ENCODE assay signal across 17 cellular contexts in the genomic region with DNA sequence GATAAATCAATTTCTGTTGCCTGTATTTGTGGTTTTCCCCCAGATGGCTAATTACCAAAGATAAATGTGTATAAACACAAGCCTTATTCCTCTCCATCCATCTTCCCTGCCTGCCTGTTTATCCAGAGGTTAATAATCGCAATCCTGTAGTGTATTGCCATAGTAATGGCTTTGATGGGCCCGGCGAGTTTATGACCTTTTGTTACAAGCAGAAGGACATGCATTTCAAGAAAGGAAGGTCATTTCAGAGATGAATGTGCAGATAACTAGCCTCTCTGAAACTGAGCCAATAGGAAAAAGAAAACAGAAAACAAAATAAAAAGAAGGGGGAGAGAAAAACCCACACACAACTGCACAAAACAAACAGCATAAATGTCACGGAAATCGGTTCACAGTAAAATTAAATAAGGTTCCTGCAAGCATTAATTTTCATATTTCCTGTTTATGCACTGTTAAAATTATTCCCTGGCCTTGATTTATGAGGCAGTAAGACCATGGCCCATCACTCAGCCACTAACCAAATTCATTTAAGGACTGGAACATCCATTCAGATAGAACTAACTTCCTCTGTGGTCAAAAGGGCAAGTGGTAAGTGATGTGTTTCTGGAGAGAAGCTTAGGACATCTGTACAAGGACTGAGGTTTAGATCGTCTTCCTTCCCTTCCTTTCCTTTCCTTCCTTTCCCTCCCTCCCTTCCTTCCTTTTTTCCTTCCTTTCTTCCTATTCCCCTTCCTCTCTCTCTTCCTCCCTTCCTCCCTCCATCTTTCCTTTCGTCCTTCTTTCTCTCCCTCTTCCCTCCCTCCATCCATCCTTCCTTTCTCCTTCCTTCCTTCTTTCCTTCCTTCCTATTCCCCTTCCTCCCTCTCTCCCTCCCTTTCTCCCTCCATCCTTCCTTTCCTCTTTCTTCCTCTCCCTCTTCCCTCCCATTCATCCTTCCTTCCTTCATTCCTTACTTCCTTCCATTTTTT.
"Had no signal": no experiment of that assay in that cellular context is flagged by ENCODE, and none has a peak within 500 bp of the region (broad histone marks: within the 10 kb centered on the region; RNA-seq: fewer than 3 reads in every experiment).

No MANE protein-coding gene starts in this region.

- DNase-seq: activated CD4-positive, alpha-beta T cell treated with anti-CD3 and anti-CD28 coated beads, Interleukin-2, amount 50 U/mL, for 4 hours; activated CD4-positive, CD25-positive, alpha-beta regulatory T cell treated with anti-CD3 and anti-CD28 coated beads, Interleukin-2, amount 50 U/mL, for 72 hours; activated CD8-positive, alpha-beta memory T cell treated with anti-CD3 and anti-CD28 coated beads, Interleukin-2, amount 10 ng/mL, durations not matched to agents 7 days and 5 days; activated naive CD8-positive, alpha-beta T cell treated with anti-CD3 and anti-CD28 coated beads, Interleukin-2, amount 10 ng/mL, durations not matched to agents 7 days and 5 days; activated T-cell treated with anti-CD3 and anti-CD28 coated beads, Interleukin-2, amount 50 U/mL, for 4 hours; aorta; esophagus squamous epithelium; foreskin fibroblast; glutamatergic neuron; immature natural killer cell; left cardiac atrium; naive B cell; stimulated activated CD4-positive, alpha-beta T cell treated with anti-CD3 and anti-CD28 coated beads, Interleukin-1b, Interleukin-23, amount 100 ng/mL, for 48 hours; stimulated activated naive B cell treated with anti-CD40 and anti-IgM and Interleukin-4, amounts not matched to agents 10 μg/mL and 1 μg/mL and 100 μg/mL, for 72 hours had no signal

- H3K27ac Mint-ChIP-seq: activated CD8-positive, alpha-beta memory T cell treated with anti-CD3 and anti-CD28 coated beads, Interleukin-2, amount 10 ng/mL, durations not matched to agents 7 days and 5 days; activated naive CD8-positive, alpha-beta T cell treated with anti-CD3 and anti-CD28 coated beads, Interleukin-2, amount 10 ng/mL, durations not matched to agents 7 days and 5 days; immature natural killer cell; naive B cell; stimulated activated naive B cell treated with anti-CD40 and anti-IgM and Interleukin-4, amounts not matched to agents 10 μg/mL and 1 μg/mL and 100 μg/mL, for 72 hours had no signal

- H3K27me3 Mint-ChIP-seq: activated CD8-positive, alpha-beta memory T cell treated with anti-CD3 and anti-CD28 coated beads, Interleukin-2, amount 10 ng/mL, durations not matched to agents 7 days and 5 days; activated naive CD8-positive, alpha-beta T cell treated with anti-CD3 and anti-CD28 coated beads, Interleukin-2, amount 10 ng/mL, durations not matched to agents 7 days and 5 days; naive B cell; stimulated activated naive B cell treated with anti-CD40 and anti-IgM and Interleukin-4, amounts not matched to agents 10 μg/mL and 1 μg/mL and 100 μg/mL, for 72 hours had no signal

- H3K27ac ChIP-seq: breast epithelium, esophagus squamous epithelium, tibial nerve, vagina had no signal

- H3K9me3 ChIP-seq: esophagus squamous epithelium, tibial nerve, vagina had no signal

- H3K4me1 Mint-ChIP-seq: activated CD8-positive, alpha-beta memory T cell treated with anti-CD3 and anti-CD28 coated beads, Interleukin-2, amount 10 ng/mL, durations not matched to agents 7 days and 5 days; activated naive CD8-positive, alpha-beta T cell treated with anti-CD3 and anti-CD28 coated beads, Interleukin-2, amount 10 ng/mL, durations not matched to agents 7 days and 5 days; immature natural killer cell; naive B cell; stimulated activated naive B cell treated with anti-CD40 and anti-IgM and Interleukin-4, amounts not matched to agents 10 μg/mL and 1 μg/mL and 100 μg/mL, for 72 hours had no signal

- H3K4me1 ChIP-seq: breast epithelium, esophagus squamous epithelium, vagina had no signal

- H3K4me3 Mint-ChIP-seq: activated CD8-positive, alpha-beta memory T cell treated with anti-CD3 and anti-CD28 coated beads, Interleukin-2, amount 10 ng/mL, durations not matched to agents 7 days and 5 days; activated naive CD8-positive, alpha-beta T cell treated with anti-CD3 and anti-CD28 coated beads, Interleukin-2, amount 10 ng/mL, durations not matched to agents 7 days and 5 days; activated T-cell treated with anti-CD3 and anti-CD28 coated beads, Interleukin-2, amount 50 U/mL, for 4 hours; immature natural killer cell; naive B cell; stimulated activated naive B cell treated with anti-CD40 and anti-IgM and Interleukin-4, amounts not matched to agents 10 μg/mL and 1 μg/mL and 100 μg/mL, for 72 hours had no signal

- H3K27me3 ChIP-seq: breast epithelium, esophagus squamous epithelium, tibial nerve, vagina had no signal

- H3K36me3 ChIP-seq: breast epithelium, esophagus squamous epithelium, tibial nerve, vagina had no signal

- H3K36me3 Mint-ChIP-seq: activated CD8-positive, alpha-beta memory T cell treated with anti-CD3 and anti-CD28 coated beads, Interleukin-2, amount 10 ng/mL, durations not matched to agents 7 days and 5 days; activated naive CD8-positive, alpha-beta T cell treated with anti-CD3 and anti-CD28 coated beads, Interleukin-2, amount 10 ng/mL, durations not matched to agents 7 days and 5 days; immature natural killer cell; stimulated activated naive B cell treated with anti-CD40 and anti-IgM and Interleukin-4, amounts not matched to agents 10 μg/mL and 1 μg/mL and 100 μg/mL, for 72 hours had no signal

- H3K4me3 ChIP-seq: breast epithelium, esophagus squamous epithelium, tibial nerve, vagina had no signal
